ENCODE assay signal across 1 cellular context in the genomic region with DNA sequence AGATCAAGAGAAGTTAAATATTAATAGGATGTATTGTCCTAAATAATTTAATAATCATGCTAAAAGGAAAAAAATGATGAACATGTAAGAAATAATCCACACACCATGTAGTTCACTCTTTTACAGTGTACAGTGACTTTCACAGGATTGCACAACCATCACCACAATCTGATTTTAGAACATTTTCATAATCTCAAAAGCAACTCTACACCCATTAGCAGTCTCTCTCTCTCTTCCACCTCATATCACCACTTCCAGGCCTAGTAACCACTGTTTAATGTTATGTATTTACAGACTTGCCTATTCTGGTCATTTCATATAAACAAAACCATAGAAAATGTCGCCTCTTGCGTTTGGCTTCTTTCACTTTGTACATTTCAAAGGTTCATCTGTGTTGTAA.
TF ChIP-seq lines count a peak whose summit lies in the region.

No MANE protein-coding gene starts in this region.

TF ChIP-seq in IMR-90, 13 proteins besides CTCF, POLR2A, EP300 and RAD21 (continued from another document):
- TF ChIP-seq RFX5 (IDR thresholded peaks at IDR 0.05; ENCODE audit: low read depth, low read length) (no peak), RCOR1 (IDR thresholded peaks at IDR 0.05; ENCODE audit: insufficient replicate concordance, low read length) (no peak), CHD1 (IDR thresholded peaks at IDR 0.05; ENCODE audit: low read depth, low read length) (no peak), MXI1 (IDR thresholded peaks at IDR 0.05; ENCODE audit: borderline replicate concordance, low read depth, low read length) (no peak), SMC3 (IDR thresholded peaks at IDR 0.05; ENCODE audit: low read depth, low read length) (no peak), NFE2L2 (IDR thresholded peaks at IDR 0.05; ENCODE audit: low read depth, low read length) (no peak)
